Comparison of ENCODE assay signal across 1 cellular context in the genomic region with DNA sequence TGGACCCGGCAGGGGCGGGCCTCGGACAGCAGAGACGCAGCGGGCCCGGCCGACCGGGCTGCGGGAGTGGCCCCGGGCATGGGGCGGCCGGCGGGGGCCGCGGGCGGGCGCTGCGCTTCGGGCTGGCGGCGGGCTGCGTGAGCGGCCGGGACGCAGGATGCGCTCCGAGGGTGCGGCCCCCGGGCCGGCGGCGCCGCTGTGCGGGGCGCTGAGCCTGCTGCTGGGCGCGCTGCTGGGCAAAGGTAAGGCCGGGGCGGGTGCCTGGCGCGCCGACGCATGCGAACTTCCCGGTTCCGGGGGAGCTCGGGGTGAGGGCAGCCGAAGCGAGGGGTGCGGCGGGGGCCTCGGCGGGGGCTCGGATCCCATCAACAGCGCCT.
TF ChIP-seq lines count a peak whose summit lies in the region.

No MANE protein-coding gene starts in this region.

TF ChIP-seq in SK-N-SH treated with all-trans-retinoic acid at 6 μM for 48 hours, 23 proteins besides CTCF, POLR2A, EP300 and RAD21 (continued from another document):
- no peak for TF ChIP-seq POU6F1 (CRISPR knock-in tag; IDR thresholded peaks at IDR 0.05; ENCODE audit: borderline replicate concordance, low read depth)
- no peak for TF ChIP-seq PATZ1 (CRISPR knock-in tag; IDR thresholded peaks at IDR 0.05; ENCODE audit: borderline replicate concordance)
- no peak for TF ChIP-seq SNAI2 (CRISPR knock-in tag; IDR thresholded peaks at IDR 0.05)
- no peak for TF ChIP-seq CSRNP3 (CRISPR knock-in tag; IDR thresholded peaks at IDR 0.05)
- TF ChIP-seq CSDC2 (CRISPR knock-in tag; IDR thresholded peaks at IDR 0.05): no peak
